In genomic region chr5:58503634-58504033, GRCh38 we compare ENCODE assay signal across 2 cellular contexts.
TF ChIP-seq lines count a peak whose summit lies in the region.

No MANE protein-coding gene starts in this region.

TF ChIP-seq in WTC11, 78 proteins besides CTCF, POLR2A, EP300 and RAD21 (continued from another document):
- TF ChIP-seq ZNF396 (CRISPR knock-in tag; IDR thresholded peaks at IDR 0.05; ENCODE audit: borderline replicate concordance) (no peak), SOX15 (CRISPR knock-in tag; IDR thresholded peaks at IDR 0.05) (no peak), CREM (CRISPR knock-in tag; IDR thresholded peaks at IDR 0.05) (no peak), ATF6 (CRISPR knock-in tag; IDR thresholded peaks at IDR 0.05) (no peak), NR3C1 (CRISPR knock-in tag; conservative IDR thresholded peaks at IDR 0.05; ENCODE audit: low read depth) (no peak), ERG (CRISPR knock-in tag; IDR thresholded peaks at IDR 0.05) (no peak), OVOL2 (CRISPR knock-in tag; IDR thresholded peaks at IDR 0.05; ENCODE audit: borderline replicate concordance) (no peak), FOXJ3 (CRISPR knock-in tag; IDR thresholded peaks at IDR 0.05; ENCODE audit: borderline replicate concordance) (no peak), ZSCAN18 (CRISPR knock-in tag; IDR thresholded peaks at IDR 0.05) (no peak), USF2 (CRISPR knock-in tag; IDR thresholded peaks at IDR 0.05) (no peak), STAT6 (CRISPR knock-in tag; conservative IDR thresholded peaks at IDR 0.05; ENCODE audit: low read depth) (no peak), KAT7 (CRISPR knock-in tag; IDR thresholded peaks at IDR 0.05; ENCODE audit: borderline replicate concordance) (no peak), PRDM15 (CRISPR knock-in tag; IDR thresholded peaks at IDR 0.05) (no peak)

TF ChIP-seq in neural cell, 6 proteins besides CTCF, POLR2A, EP300 and RAD21 (continued from another document):
- TF ChIP-seq REST (IDR thresholded peaks at IDR 0.05; ENCODE audit: borderline replicate concordance) (no peak), MXI1 (conservative IDR thresholded peaks at IDR 0.05; ENCODE audit: poor library complexity, severe bottlenecking) (no peak)
TF ChIP-seq in neural cell: peak in this region for 0.
